In the genomic region with DNA sequence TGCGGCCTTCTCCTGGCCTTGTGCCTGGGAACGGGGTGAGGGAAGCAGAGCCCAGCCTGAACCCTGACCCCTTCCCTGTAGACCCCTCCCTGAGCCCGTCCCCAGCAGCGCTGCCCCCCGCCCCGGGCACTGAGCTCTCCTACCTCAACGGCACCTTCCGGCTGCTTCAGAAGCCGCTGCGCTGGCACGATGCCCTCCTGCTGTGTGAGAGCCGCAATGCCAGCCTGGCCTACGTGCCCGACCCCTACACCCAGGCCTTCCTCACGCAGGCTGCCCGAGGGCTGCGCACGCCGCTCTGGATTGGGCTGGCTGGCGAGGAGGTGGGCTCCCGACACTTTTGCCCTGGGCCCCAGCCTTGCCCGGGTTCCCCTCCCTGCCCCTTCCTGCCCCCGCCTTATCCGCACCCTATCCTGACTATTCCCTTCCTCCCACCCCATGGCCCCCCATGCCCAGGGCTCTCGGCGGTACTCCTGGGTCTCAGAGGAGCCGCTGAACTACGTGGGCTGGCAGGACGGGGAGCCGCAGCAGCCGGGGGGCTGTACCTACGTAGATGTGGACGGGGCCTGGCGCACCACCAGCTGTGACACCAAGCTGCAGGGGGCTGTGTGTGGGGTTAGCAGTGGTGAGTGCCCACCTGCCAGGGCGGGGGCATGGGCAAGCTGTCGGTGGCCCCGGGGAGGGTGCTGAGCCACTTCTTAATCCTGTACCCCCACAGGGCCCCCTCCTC, we compare ENCODE assay signal across 23 cellular contexts.
"Had no signal": no experiment of that assay in that cellular context is flagged by ENCODE, and none has a peak within 500 bp of the region (broad histone marks: within the 10 kb centered on the region; RNA-seq: fewer than 3 reads in every experiment).

No MANE protein-coding gene starts in this region.

- H3K27me3 ChIP-seq: ascending aorta, body of pancreas, Peyer's patch had no signal

- ATAC-seq: activated CD8-positive, alpha-beta memory T cell treated with anti-CD3 and anti-CD28 coated beads, Interleukin-2, amount 10 ng/mL, durations not matched to agents 7 days and 5 days; T-helper 17 cell had no signal

- FAIRE-seq: bronchial epithelial cell had no signal

- H3K4me1 Mint-ChIP-seq: activated B cell treated with CpG ODN at 0.5 μM for 24 hours; activated CD4-positive, alpha-beta T cell treated with anti-CD3 and anti-CD28 coated beads, Interleukin-2, amount 10 ng/mL, durations not matched to agents 24 days and 14 days; activated CD8-positive, alpha-beta memory T cell treated with anti-CD3 and anti-CD28 coated beads, Interleukin-2, amount 10 ng/mL, durations not matched to agents 7 days and 5 days; activated naive CD4-positive, alpha-beta T cell treated with anti-CD3 and anti-CD28 coated beads, Interleukin-2, amount 50 U/mL, for 24 hours had no signal

- H3K4me3 Mint-ChIP-seq: activated B cell treated with CpG ODN at 0.5 μM for 24 hours; activated CD4-positive, alpha-beta T cell treated with anti-CD3 and anti-CD28 coated beads, Interleukin-2, amount 10 ng/mL, durations not matched to agents 24 days and 14 days; activated CD8-positive, alpha-beta memory T cell treated with anti-CD3 and anti-CD28 coated beads, Interleukin-2, amount 10 ng/mL, durations not matched to agents 7 days and 5 days; activated naive CD4-positive, alpha-beta T cell treated with anti-CD3 and anti-CD28 coated beads, Interleukin-2, amount 50 U/mL, for 24 hours; activated T-cell treated with anti-CD3 and anti-CD28 coated beads, Interleukin-2, amount 50 U/mL, for 24 hours; activated T-helper 1 cell treated with anti-CD3 and anti-CD28 coated beads, Interleukin-12 subunit alpha, Interleukin-12 subunit beta, Interleukin-2, Interleukin-4 antibody, amounts not matched to agents 30 ng/mL and 10 ng/mL and 1 ng/mL, durations not matched to agents 14 hours and 24 hours and 36 hours; T-helper 17 cell had no signal

- H3K4me3 ChIP-seq: ascending aorta, body of pancreas, Peyer's patch had no signal

- H3K27ac Mint-ChIP-seq: activated B cell treated with CpG ODN at 0.5 μM for 24 hours; activated CD4-positive, alpha-beta T cell treated with anti-CD3 and anti-CD28 coated beads, Interleukin-2, amount 10 ng/mL, durations not matched to agents 24 days and 14 days; activated CD8-positive, alpha-beta memory T cell treated with anti-CD3 and anti-CD28 coated beads, Interleukin-2, amount 10 ng/mL, durations not matched to agents 7 days and 5 days; activated naive CD4-positive, alpha-beta T cell treated with anti-CD3 and anti-CD28 coated beads, Interleukin-2, amount 50 U/mL, for 24 hours; activated T-cell treated with anti-CD3 and anti-CD28 coated beads, Interleukin-2, amount 50 U/mL, for 24 hours; activated T-helper 1 cell treated with anti-CD3 and anti-CD28 coated beads, Interleukin-12 subunit alpha, Interleukin-12 subunit beta, Interleukin-2, Interleukin-4 antibody, amounts not matched to agents 30 ng/mL and 10 ng/mL and 1 ng/mL, durations not matched to agents 14 hours and 24 hours and 36 hours; T-helper 17 cell had no signal

- H3K27ac ChIP-seq: ascending aorta, body of pancreas, Peyer's patch had no signal

- DNase-seq: activated B cell treated with CpG ODN at 0.5 μM for 24 hours; activated CD4-positive, alpha-beta T cell treated with anti-CD3 and anti-CD28 coated beads for 1 hour; activated CD4-positive, alpha-beta T cell treated with anti-CD3 and anti-CD28 coated beads, Interleukin-2, amount 10 ng/mL, durations not matched to agents 24 days and 14 days; activated CD4-positive, alpha-beta T cell treated with anti-CD3 and anti-CD28 coated beads, Interleukin-2, amount 50 U/mL, for 48 hours; activated CD8-positive, alpha-beta memory T cell treated with anti-CD3 and anti-CD28 coated beads, Interleukin-2, amount 10 ng/mL, durations not matched to agents 7 days and 5 days; activated effector memory CD4-positive, alpha-beta T cell treated with Interleukin-2 at 50 U/mL for 16 hours; activated naive CD4-positive, alpha-beta T cell; activated T-cell treated with anti-CD3 and anti-CD28 coated beads, Interleukin-2, amount 50 U/mL, for 24 hours; central memory CD4-positive, alpha-beta T cell; KBM-7; NCI-H1105; NCI-H1436; NCI-H187 treated with DMSO at 0.1 percent for 48 hours; NCI-H2081 treated with DMSO at 0.1 percent for 48 hours; Peyer's patch; SIG-M5; T-helper 17 cell; T-helper 9 cell had no signal

- H3K36me3 ChIP-seq: Peyer's patch had no signal

- H3K4me1 ChIP-seq: ascending aorta, body of pancreas, Peyer's patch had no signal

- H3K27me3 Mint-ChIP-seq: activated CD4-positive, alpha-beta T cell treated with anti-CD3 and anti-CD28 coated beads, Interleukin-2, amount 10 ng/mL, durations not matched to agents 24 days and 14 days; activated CD8-positive, alpha-beta memory T cell treated with anti-CD3 and anti-CD28 coated beads, Interleukin-2, amount 10 ng/mL, durations not matched to agents 7 days and 5 days; activated naive CD4-positive, alpha-beta T cell treated with anti-CD3 and anti-CD28 coated beads, Interleukin-2, amount 50 U/mL, for 24 hours had no signal

- H3K9me3 ChIP-seq: ascending aorta, body of pancreas, Peyer's patch had no signal

- H3K9me3 Mint-ChIP-seq: activated B cell treated with CpG ODN at 0.5 μM for 24 hours; activated CD4-positive, alpha-beta T cell treated with anti-CD3 and anti-CD28 coated beads, Interleukin-2, amount 10 ng/mL, durations not matched to agents 24 days and 14 days; activated naive CD4-positive, alpha-beta T cell treated with anti-CD3 and anti-CD28 coated beads, Interleukin-2, amount 50 U/mL, for 24 hours; activated T-cell treated with anti-CD3 and anti-CD28 coated beads, Interleukin-2, amount 50 U/mL, for 24 hours; activated T-helper 1 cell treated with anti-CD3 and anti-CD28 coated beads, Interleukin-12 subunit alpha, Interleukin-12 subunit beta, Interleukin-2, Interleukin-4 antibody, amounts not matched to agents 30 ng/mL and 10 ng/mL and 1 ng/mL, durations not matched to agents 14 hours and 24 hours and 36 hours had no signal
